Comparison of ENCODE assay signal across 8 cellular contexts in genomic region chr16:11558308-11558823, GRCh38. TPM values are rescaled to one million over a fixed set of nuclear protein-coding genes. Genes with fewer than 3 reads are reported as not detected.
DNase-seq lines count a peak whose midpoint lies in the region; ATAC-seq and TF ChIP-seq lines count a peak whose summit lies in the region.
"Not testable (repeated sequence)": the region's sequence is repeated elsewhere in the genome, so short reads cannot be mapped to it uniquely, and the experiment has no call there.

No MANE protein-coding gene starts in this region.

- not testable (repeated sequence) for DNase-seq in CD8-positive, alpha-beta memory T cell; activated CD4-positive, alpha-beta T cell treated with anti-CD3 and anti-CD28 coated beads, Interleukin-2, amount 10 ng/mL, durations not matched to agents 24 days and 14 days; central memory CD8-positive, alpha-beta T cell (ENCODE audit: low spot score in 2 of 2); transverse colon
- peak; percentile 30 for DNase-seq in spleen

- intact Hi-C loops in activated CD4-positive, alpha-beta T cell treated with anti-CD3 and anti-CD28 coated beads, Interleukin-2, amount 10 ng/mL, durations not matched to agents 24 days and 14 days (cut with micrococcal nuclease); spleen (cut with DNase I; ENCODE audit: low total_unique reads); transverse colon (cut with DNase I; ENCODE audit: low total_unique reads): not testable (repeated sequence)

- POLR2A ChIA-PET in CD8-positive, alpha-beta memory T cell (lab: Charles Lee) = interaction anchor here (2.8 kb wide), 1 partner anchor 28 kb away, joined by 12 read pairs; the partner anchor contains the start of gene LITAF

- H3K27me3 ChIP-seq in CD8-positive, alpha-beta memory T cell (ENCODE audit: insufficient read depth, low read length, poor library complexity, severe bottlenecking); iPS-20b (ENCODE audit: insufficient read depth, low read length); spleen (replicated peaks in 1 of 7); transverse colon: not testable (repeated sequence)

- H3K9me3 ChIP-seq in CD8-positive, alpha-beta memory T cell (ENCODE audit: low read length); iPS-20b (ENCODE audit: insufficient read depth, low read depth, low read length); transverse colon: not testable (repeated sequence)
- peaks cover 0 to 11% (median 7%) of the 10 kb centered on the region in 8 donors for H3K9me3 ChIP-seq in spleen

- H3K36me3 Mint-ChIP-seq in CD8-positive, alpha-beta memory T cell = peaks cover 26 to 55% (median 34%) of the 10 kb centered on the region in 3 donors
- peaks cover 58% of the 10 kb centered on the region for H3K36me3 Mint-ChIP-seq in activated CD4-positive, alpha-beta T cell treated with anti-CD3 and anti-CD28 coated beads, Interleukin-2, amount 10 ng/mL, durations not matched to agents 24 days and 14 days (ENCODE audit: low read depth)
- H3K36me3 Mint-ChIP-seq in activated naive CD4-positive, alpha-beta T cell treated with anti-CD3 and anti-CD28 coated beads, Interleukin-2, amount 50 U/mL, for 24 hours = peaks cover 20% of the 10 kb centered on the region
- peaks cover 78% of the 10 kb centered on the region for H3K36me3 Mint-ChIP-seq in central memory CD8-positive, alpha-beta T cell (ENCODE audit: insufficient read depth)
- H3K36me3 Mint-ChIP-seq in nephron (ENCODE audit: low read depth) = peaks cover 41% of the 10 kb centered on the region

- peak overlapping the region; percentile 25 for H3K27ac ChIP-seq in CD8-positive, alpha-beta memory T cell (ENCODE audit: low read depth, low read length)
- H3K27ac ChIP-seq in iPS-20b (ENCODE audit: low read length) = peak overlapping the region; percentile 55
- H3K27ac ChIP-seq in spleen = peak overlapping the region in 5 of 8 donors; percentile 47 to 87 (median 80)
- H3K27ac ChIP-seq in transverse colon = peak overlapping the region; percentile 6 to 52 (median 30)

- TF ChIP-seq POLR2A in spleen (IDR thresholded peaks at IDR 0.05); transverse colon (IDR thresholded peaks at IDR 0.05): not testable (repeated sequence)

- H3K36me3 ChIP-seq in CD8-positive, alpha-beta memory T cell (ENCODE audit: insufficient read depth, low read length) = peaks cover 33% of the 10 kb centered on the region
- peaks cover 37% of the 10 kb centered on the region for H3K36me3 ChIP-seq in iPS-20b (ENCODE audit: insufficient read depth, low read depth, low read length)
- H3K36me3 ChIP-seq in spleen = peaks cover 6 to 69% (median 33%) of the 10 kb centered on the region in 6 donors
- H3K36me3 ChIP-seq in transverse colon = peaks cover 0 to 28% (median 11%) of the 10 kb centered on the region in 4 donors

- H3K4me3 Mint-ChIP-seq in CD8-positive, alpha-beta memory T cell = peak overlapping the region in 6 of 7 donors; percentile 27 to 77 (median 40)
- peak overlapping the region; percentile 48 for H3K4me3 Mint-ChIP-seq in activated CD4-positive, alpha-beta T cell treated with anti-CD3 and anti-CD28 coated beads, Interleukin-2, amount 10 ng/mL, durations not matched to agents 24 days and 14 days
- H3K4me3 Mint-ChIP-seq in activated naive CD4-positive, alpha-beta T cell treated with anti-CD3 and anti-CD28 coated beads, Interleukin-2, amount 50 U/mL, for 24 hours = peak overlapping the region; percentile 9
- H3K4me3 Mint-ChIP-seq in central memory CD8-positive, alpha-beta T cell = peak overlapping the region; percentile 74
- not testable (repeated sequence) for H3K4me3 Mint-ChIP-seq in nephron

- CTCF ChIA-PET in CD8-positive, alpha-beta memory T cell (lab: Charles Lee) = interaction anchor here (1.1 kb wide), 1 partner anchor 14 kb away, joined by 5 read pairs; no protein-coding TSS in a partner anchor

- not testable (repeated sequence) for H3K9me3 Mint-ChIP-seq in CD8-positive, alpha-beta memory T cell; activated naive CD4-positive, alpha-beta T cell treated with anti-CD3 and anti-CD28 coated beads, Interleukin-2, amount 50 U/mL, for 24 hours; central memory CD8-positive, alpha-beta T cell
- peaks cover 11% of the 10 kb centered on the region for H3K9me3 Mint-ChIP-seq in activated CD4-positive, alpha-beta T cell treated with anti-CD3 and anti-CD28 coated beads, Interleukin-2, amount 10 ng/mL, durations not matched to agents 24 days and 14 days
- peaks cover 14% of the 10 kb centered on the region for H3K9me3 Mint-ChIP-seq in nephron

- not testable (repeated sequence) for H3K27me3 Mint-ChIP-seq in CD8-positive, alpha-beta memory T cell; activated CD4-positive, alpha-beta T cell treated with anti-CD3 and anti-CD28 coated beads, Interleukin-2, amount 10 ng/mL, durations not matched to agents 24 days and 14 days; activated naive CD4-positive, alpha-beta T cell treated with anti-CD3 and anti-CD28 coated beads, Interleukin-2, amount 50 U/mL, for 24 hours; central memory CD8-positive, alpha-beta T cell; nephron (ENCODE audit: low read depth)

- not testable (repeated sequence) for H3K9ac ChIP-seq in iPS-20b (ENCODE audit: low read depth, low read length)

- in situ Hi-C loops in transverse colon (cut with MboI; ENCODE audit: low pct_ligation_motif_present in 1 of 4, low pct_unique_long_range_greater_than_20kb in 1 of 4, low sequenced_read_pairs in 3 of 4) = not testable (repeated sequence)

- H3K4me3 ChIP-seq in CD8-positive, alpha-beta memory T cell (ENCODE audit: low read length); iPS-20b (ENCODE audit: low read length); spleen; transverse colon: not testable (repeated sequence)

- WGBS in spleen, 5 donors = 88 to 91% (median 90%) methylated on average over 6 of the region's 6 CpGs
- WGBS in transverse colon (ENCODE audit: low coverage in 1 of 2), 2 donors = 72 to 96% methylated on average over 5 to 6 of the region's 6 CpGs

- peaks cover 70 to 91% (median 77%) of the 10 kb centered on the region in 3 donors for H3K4me1 Mint-ChIP-seq in CD8-positive, alpha-beta memory T cell
- peaks cover 57% of the 10 kb centered on the region for H3K4me1 Mint-ChIP-seq in activated CD4-positive, alpha-beta T cell treated with anti-CD3 and anti-CD28 coated beads, Interleukin-2, amount 10 ng/mL, durations not matched to agents 24 days and 14 days
- H3K4me1 Mint-ChIP-seq in activated naive CD4-positive, alpha-beta T cell treated with anti-CD3 and anti-CD28 coated beads, Interleukin-2, amount 50 U/mL, for 24 hours = peaks cover 85% of the 10 kb centered on the region
- peaks cover 63% of the 10 kb centered on the region for H3K4me1 Mint-ChIP-seq in central memory CD8-positive, alpha-beta T cell
- peaks cover 34% of the 10 kb centered on the region for H3K4me1 Mint-ChIP-seq in nephron

- H3K27ac Mint-ChIP-seq in CD8-positive, alpha-beta memory T cell = peak overlapping the region; percentile 72 to 100 (median 96)
- not testable (repeated sequence) for H3K27ac Mint-ChIP-seq in activated CD4-positive, alpha-beta T cell treated with anti-CD3 and anti-CD28 coated beads, Interleukin-2, amount 10 ng/mL, durations not matched to agents 24 days and 14 days
- peak overlapping the region; percentile 95 for H3K27ac Mint-ChIP-seq in activated naive CD4-positive, alpha-beta T cell treated with anti-CD3 and anti-CD28 coated beads, Interleukin-2, amount 50 U/mL, for 24 hours
- H3K27ac Mint-ChIP-seq in central memory CD8-positive, alpha-beta T cell (ENCODE audit: low read depth) = peak overlapping the region; percentile 95
- H3K27ac Mint-ChIP-seq in nephron = peak overlapping the region; percentile 9 to 90 (median 24)

- not testable (repeated sequence) for TF ChIP-seq CTCF in nephron (IDR thresholded peaks at IDR 0.05; ENCODE audit: unreplicated experiment in 3 of 3); spleen (IDR thresholded peaks at IDR 0.05 in 8 of 11, conservative IDR thresholded peaks at IDR 0.05 in 3 of 11); transverse colon (IDR thresholded peaks at IDR 0.05)

- not testable (repeated sequence) for ATAC-seq in central memory CD8-positive, alpha-beta T cell (replicated peaks; ENCODE audit: extremely low read depth, poor library complexity, severe bottlenecking)

- peaks cover 80% of the 10 kb centered on the region for H3K4me1 ChIP-seq in CD8-positive, alpha-beta memory T cell (ENCODE audit: insufficient read depth, low read length)
- H3K4me1 ChIP-seq in iPS-20b (ENCODE audit: insufficient read depth, low read length) (peaks cover 15% of the 10 kb centered on the region), spleen (peaks cover 23 to 88% (median 65%) of the 10 kb centered on the region in 6 donors), transverse colon (peaks cover 4 to 47% (median 5%) of the 10 kb centered on the region in 4 donors)

- not testable (repeated sequence) for TF ChIP-seq EP300 in transverse colon (IDR thresholded peaks at IDR 0.05; ENCODE audit: low read depth)

RNA-seq across cellular contexts. Expression of gene LITAF, which starts 28.4 kb away (rescaled TPM):
- total RNA-seq in CD8-positive, alpha-beta memory T cell = 100 to 1,000 TPM; 199 to 201 TPM
- polyA plus RNA-seq in CD8-positive, alpha-beta memory T cell = 629 TPM
- 163 and 170 TPM in 2 replicates for total RNA-seq in activated CD4-positive, alpha-beta T cell treated with anti-CD3 and anti-CD28 coated beads, Interleukin-2, amount 10 ng/mL, durations not matched to agents 24 days and 14 days
- total RNA-seq in spleen = 100 to 1,000 TPM; 114 to 312 (median 190) TPM
- 10 to 100 TPM; 55.8 to 87.4 (median 58.9) TPM for polyA plus RNA-seq in spleen
- 100 to 1,000 TPM in 2 of 4 donors, 10 to 100 TPM in 2; 32.8 to 193 (median 101) TPM for total RNA-seq in transverse colon

Comparison
In these comparisons a context has a peak if more than half of its experiments do, and no peak if none do; other contexts are left out.
1. H3K27ac ChIP-seq: peak in every context shown above with its lines; median percentile 80 in spleen; 55 in iPS-20b; 30 in transverse colon; 25 in CD8-positive, alpha-beta memory T cell.